8 cellular contexts compared by ENCODE assay signal in the genomic region with DNA sequence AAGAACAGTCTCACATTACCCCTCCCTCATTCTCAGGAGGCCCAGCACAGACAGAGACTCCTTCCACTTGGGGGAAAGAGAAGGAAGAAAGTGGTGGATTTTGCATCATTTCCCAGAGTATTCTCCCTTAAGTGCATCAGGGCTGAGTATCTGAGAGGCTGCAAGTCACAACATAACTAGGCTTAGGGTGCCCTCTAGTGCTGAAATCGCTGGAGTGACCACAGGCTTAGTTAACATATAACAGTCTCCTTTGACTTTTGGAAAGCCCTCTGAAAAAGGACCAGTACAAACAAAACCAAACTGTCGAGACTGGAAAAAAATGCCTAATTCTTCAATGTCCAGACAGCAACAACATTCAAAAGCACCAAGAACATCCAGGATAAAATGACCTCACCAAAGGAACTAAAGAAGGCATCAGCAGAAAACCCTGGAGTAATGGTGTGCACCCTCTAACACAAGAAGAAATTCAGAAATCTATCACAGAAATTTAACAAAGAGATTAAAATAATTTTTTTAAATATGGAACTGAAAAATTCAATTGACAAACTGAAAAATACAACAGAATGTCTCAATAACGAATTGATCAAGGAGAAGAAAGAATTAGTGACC.
DNase-seq lines count a peak whose midpoint lies in the region; ATAC-seq and TF ChIP-seq lines count a peak whose summit lies in the region.

No MANE protein-coding gene starts in this region.

- H3K4me3 ChIP-seq in fibroblast of pulmonary artery (replicated peaks; ENCODE audit: low read depth, low read length) (no peak overlapping the region), prostate gland (no peak overlapping the region)

- H3K27ac ChIP-seq in prostate gland = no peak overlapping the region

- no peaks in the 10 kb centered on the region for H3K4me1 ChIP-seq in prostate gland (replicated peaks)

- no peak for TF ChIP-seq POLR2A in prostate gland (IDR thresholded peaks at IDR 0.05)

- no peaks in the 10 kb centered on the region for H3K9me3 ChIP-seq in prostate gland

- H3K27me3 ChIP-seq in prostate gland (replicated peaks; ENCODE audit: insufficient read depth) = no peaks in the 10 kb centered on the region

- intact Hi-C loops in prostate gland (cut with DNase I) = no loop called here

- ATAC-seq in GM18907 (IDR thresholded peaks at IDR 0.05; ENCODE audit: unreplicated experiment) (peak; percentile 99), HG03039 (IDR thresholded peaks at IDR 0.05; ENCODE audit: unreplicated experiment) (peak; percentile 96)
- no peak for ATAC-seq in activated CD4-positive, CD25-positive, alpha-beta regulatory T cell treated with anti-CD3 and anti-CD28 coated beads, Interleukin-2, amount 50 U/mL, for 24 hours

- H3K36me3 ChIP-seq in prostate gland = no peaks in the 10 kb centered on the region

- peak; percentile 85 for DNase-seq in DMS 273 (lab: John Stamatoyannopoulos, UW; ENCODE audit: unreplicated experiment)
- DNase-seq in NCI-H1930 (lab: John Stamatoyannopoulos, UW) = peak; percentile 10 to 61
- peak; percentile 49 for DNase-seq in T1000 (lab: John Stamatoyannopoulos, UW)
- peak; percentile 80 for DNase-seq in fibroblast of pulmonary artery (ENCODE audit: low read depth)
- peak; percentile 8 for DNase-seq in prostate gland (ENCODE audit: low spot score)

- WGBS in prostate gland = 49% methylated on average over 3 of the region's 3 CpGs

- peak; percentile 75 for TF ChIP-seq CTCF in fibroblast of pulmonary artery (IDR thresholded peaks at IDR 0.05; ENCODE audit: low read length, missing control alignments)
- TF ChIP-seq CTCF in prostate gland (IDR thresholded peaks at IDR 0.05) = peak in 2 of 4 experiments; percentile 17 to 21

Comparison
In these comparisons a context has a peak if more than half of its experiments do, and no peak if none do; other contexts are left out.
1. DNase-seq: peak in every context shown above with its lines; median percentile 85 in DMS 273; 80 in fibroblast of pulmonary artery; 49 in T1000; 36 in NCI-H1930; 8 in prostate gland.
2. ATAC-seq: peak in GM18907 (single experiment) and HG03039 (single experiment); none in activated CD4-positive, CD25-positive, alpha-beta regulatory T cell treated with anti-CD3 and anti-CD28 coated beads, Interleukin-2, amount 50 U/mL, for 24 hours (0 of 2).